8 cellular contexts compared by ENCODE assay signal in the genomic region with DNA sequence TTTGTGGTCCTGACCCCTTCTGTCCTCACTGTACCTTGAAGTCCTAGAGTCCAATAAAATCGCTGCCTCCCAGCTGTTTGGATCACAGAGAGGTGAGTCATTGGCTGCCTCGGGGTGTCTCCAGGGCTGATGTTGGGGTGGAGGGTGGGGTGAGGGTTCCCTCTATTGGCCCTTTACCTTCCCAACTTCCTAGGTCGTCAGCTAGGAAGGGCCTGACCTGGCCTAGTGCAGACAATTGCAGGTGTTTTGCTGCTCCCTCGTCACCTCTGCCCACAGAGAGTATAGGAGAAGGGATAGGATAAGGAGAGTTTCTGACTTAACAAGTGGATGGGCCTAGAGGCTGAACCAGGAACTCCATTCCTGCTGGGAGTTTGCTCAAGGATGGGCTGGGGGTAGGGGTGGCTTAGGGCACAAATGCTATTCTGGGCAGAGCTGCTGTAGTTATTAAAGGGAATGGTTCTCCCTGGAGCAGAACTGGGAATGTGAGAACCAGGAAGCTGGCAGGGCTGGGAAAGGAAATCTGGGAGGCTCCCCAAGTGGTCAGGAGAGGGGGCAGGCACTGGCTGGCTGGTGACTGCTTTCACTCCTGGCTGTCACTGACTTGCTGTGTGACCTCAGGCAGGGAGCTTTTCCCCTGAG. TPM values are rescaled to one million over a fixed set of nuclear protein-coding genes. Genes with fewer than 3 reads are reported as not detected.
DNase-seq lines count a peak whose midpoint lies in the region; ATAC-seq, FAIRE-seq and TF ChIP-seq lines count a peak whose summit lies in the region.

No MANE protein-coding gene starts in this region.

- no peak for FAIRE-seq in GM12892 (lab: Jason Lieb, UNC)

- peaks cover 19% of the 10 kb centered on the region for H3K4me1 ChIP-seq in HAP-1

- H3K36me3 ChIP-seq in HAP-1 (replicated peaks) = no peaks in the 10 kb centered on the region

- H3K9me3 ChIP-seq in HAP-1 = no peaks in the 10 kb centered on the region

- H3K36me3 Mint-ChIP-seq in activated CD8-positive, alpha-beta T cell treated with anti-CD3 and anti-CD28 coated beads, Interleukin-2, amount 10 ng/mL, durations not matched to agents 7 days and 5 days (ENCODE audit: low read depth) = no peaks in the 10 kb centered on the region

- peak overlapping the region; percentile 83 for H3K4me3 Mint-ChIP-seq in activated CD8-positive, alpha-beta T cell treated with anti-CD3 and anti-CD28 coated beads, Interleukin-2, amount 10 ng/mL, durations not matched to agents 7 days and 5 days

- ATAC-seq in activated CD8-positive, alpha-beta T cell treated with anti-CD3 and anti-CD28 coated beads, Interleukin-2, amount 10 ng/mL, durations not matched to agents 7 days and 5 days = no peak
- peak; percentile 13 for ATAC-seq in Right ventricle myocardium superior (ENCODE audit: poor library complexity)
- ATAC-seq in HG03039 (IDR thresholded peaks at IDR 0.05; ENCODE audit: unreplicated experiment) = no peak
- no peak for ATAC-seq in GM21515 (IDR thresholded peaks at IDR 0.05; ENCODE audit: unreplicated experiment)

- intact Hi-C loops in Right ventricle myocardium superior (cut with DNase I) = no loop called here

- H3K27me3 ChIP-seq in HAP-1 (ENCODE audit: low read depth) = no peaks in the 10 kb centered on the region

- POLR2A ChIA-PET in activated CD8-positive, alpha-beta T cell treated with anti-CD3 and anti-CD28 coated beads, Interleukin-2, amount 10 ng/mL, durations not matched to agents 7 days and 5 days (lab: Charles Lee) = no interaction called here

- no peaks in the 10 kb centered on the region for H3K9me3 Mint-ChIP-seq in activated CD8-positive, alpha-beta T cell treated with anti-CD3 and anti-CD28 coated beads, Interleukin-2, amount 10 ng/mL, durations not matched to agents 7 days and 5 days (ENCODE audit: insufficient read depth)

- DNase-seq in CD1c-positive myeloid dendritic cell (ENCODE audit: extremely low spot score) (peak; percentile 45), HAP-1 (ENCODE audit: low spot score in 2 of 2) (peak in 1 of 2 experiments; percentile 22), Right ventricle myocardium superior (peak; percentile 61), renal cortical epithelial cell (ENCODE audit: low read depth) (peak; percentile 50), GM12892 (ENCODE audit: insufficient read length) (no peak)
- no peak for DNase-seq in activated CD8-positive, alpha-beta T cell treated with anti-CD3 and anti-CD28 coated beads, Interleukin-2, amount 10 ng/mL, durations not matched to agents 7 days and 5 days

- in situ Hi-C loops in HAP-1 (cut with MboI; ENCODE audit: low sequenced_read_pairs) = loop anchor here (5.0 to 25.0 kb wide), 2 partner anchors 168 to 393 kb away; a partner anchor contains a TSS

- no peak for TF ChIP-seq POLR2A in GM12892 (IDR thresholded peaks at IDR 0.05; ENCODE audit: low read depth, low read length)

- CTCF ChIA-PET in activated CD8-positive, alpha-beta T cell treated with anti-CD3 and anti-CD28 coated beads, Interleukin-2, amount 10 ng/mL, durations not matched to agents 7 days and 5 days (lab: Charles Lee) = interaction anchor here (0.8 to 7.3 kb wide), 7 partner anchors 64 to 393 kb away, joined by 3 to 77 read pairs (median 5); a partner anchor contains a TSS

- peak overlapping the region; percentile 73 for H3K4me3 ChIP-seq in HAP-1

- H3K27me3 Mint-ChIP-seq in activated CD8-positive, alpha-beta T cell treated with anti-CD3 and anti-CD28 coated beads, Interleukin-2, amount 10 ng/mL, durations not matched to agents 7 days and 5 days (ENCODE audit: low read depth) = peaks cover 18% of the 10 kb centered on the region

- peaks cover 40% of the 10 kb centered on the region for H3K4me1 Mint-ChIP-seq in activated CD8-positive, alpha-beta T cell treated with anti-CD3 and anti-CD28 coated beads, Interleukin-2, amount 10 ng/mL, durations not matched to agents 7 days and 5 days (ENCODE audit: low read depth)

- H3K27ac Mint-ChIP-seq in activated CD8-positive, alpha-beta T cell treated with anti-CD3 and anti-CD28 coated beads, Interleukin-2, amount 10 ng/mL, durations not matched to agents 7 days and 5 days = peak overlapping the region; percentile 89

RNA-seq across cellular contexts. Expression of a gene that starts 1.4 kb away (rescaled TPM):
- 1 to 10 TPM; 2.0 to 2.1 TPM for total RNA-seq in activated CD8-positive, alpha-beta T cell treated with anti-CD3 and anti-CD28 coated beads, Interleukin-2, amount 10 ng/mL, durations not matched to agents 7 days and 5 days
- total RNA-seq in Right ventricle myocardium superior (108 TPM), renal cortical epithelial cell (5.4 and 10.9 TPM in 2 replicates)
- 2.7 TPM for polyA plus RNA-seq in GM12892 (2012; ENCODE audit: missing spikeins)

RNA-seq across cellular contexts. Expression of a gene that starts 28.6 kb away (rescaled TPM):
- total RNA-seq in activated CD8-positive, alpha-beta T cell treated with anti-CD3 and anti-CD28 coated beads, Interleukin-2, amount 10 ng/mL, durations not matched to agents 7 days and 5 days = 10 to 100 TPM; 19.1 to 21.2 TPM
- total RNA-seq in Right ventricle myocardium superior = 10.9 TPM
- total RNA-seq in renal cortical epithelial cell = 6.6 and 9.7 TPM in 2 replicates
- 17.4 TPM for polyA plus RNA-seq in GM12892 (2012; ENCODE audit: missing spikeins)

Comparison
In these comparisons a context has a peak if more than half of its experiments do, and no peak if none do; other contexts are left out.
1. DNase-seq: peak in CD1c-positive myeloid dendritic cell (single experiment), Right ventricle myocardium superior (single experiment) and renal cortical epithelial cell (single experiment); none in activated CD8-positive, alpha-beta T cell treated with anti-CD3 and anti-CD28 coated beads, Interleukin-2, amount 10 ng/mL, durations not matched to agents 7 days and 5 days (single experiment) and GM12892 (single experiment).